ENCODE assay signal across 23 cellular contexts in the genomic region with DNA sequence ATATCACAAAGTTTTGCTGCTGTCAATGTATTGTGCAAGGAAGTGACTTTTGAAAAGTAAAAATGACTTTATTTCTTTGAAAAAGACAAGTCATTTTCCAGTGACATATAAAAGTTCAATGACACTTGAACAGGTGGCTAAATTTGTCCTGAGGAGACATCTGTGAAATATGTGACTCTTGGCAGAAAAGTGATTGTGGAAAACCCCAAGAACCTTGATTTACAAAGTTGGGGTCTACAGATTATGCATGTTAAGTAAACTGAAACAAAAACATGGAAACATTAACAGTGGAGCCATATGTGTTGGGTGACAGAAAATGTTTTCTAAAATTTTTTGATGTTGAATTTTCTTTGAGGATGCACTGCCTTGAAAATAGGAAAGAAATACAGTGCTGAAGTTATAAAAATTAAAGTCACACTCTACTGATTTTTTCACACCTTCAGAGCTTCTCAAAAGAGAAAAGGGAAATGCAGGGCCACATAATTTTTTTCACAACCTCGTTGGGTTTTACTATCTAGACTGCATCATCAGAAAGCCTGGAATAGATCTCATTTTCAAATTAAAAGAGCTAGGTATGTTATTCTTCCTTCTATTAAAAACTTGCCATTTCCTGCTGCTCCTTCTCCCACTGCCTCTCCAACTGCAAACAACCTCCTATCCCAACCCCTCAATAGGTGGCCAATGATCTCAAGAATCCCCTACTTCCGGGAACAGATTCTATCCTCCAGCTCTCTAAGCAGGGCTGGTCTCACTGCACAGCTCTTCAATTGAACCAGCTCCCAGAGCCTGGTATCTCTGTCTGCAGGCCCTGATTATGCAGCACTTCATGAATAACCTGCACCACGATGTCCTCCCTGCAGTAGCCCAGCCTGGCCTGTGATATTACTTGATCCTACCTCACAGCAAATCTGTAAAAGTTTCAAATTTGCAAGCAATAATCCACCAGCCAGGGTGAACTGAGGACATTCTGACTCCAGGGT.
DNase-seq lines count a peak whose midpoint lies in the region; ATAC-seq and TF ChIP-seq lines count a peak whose summit lies in the region.
"Had no signal": no experiment of that assay in that cellular context is flagged by ENCODE, and none has a peak within 500 bp of the region (broad histone marks: within the 10 kb centered on the region; RNA-seq: fewer than 3 reads in every experiment).

No MANE protein-coding gene starts in this region.

- peaks cover 0 to 13% (median 0%) of the 10 kb centered on the region in 9 donors for H3K4me1 ChIP-seq in heart right ventricle
- no peaks in the 10 kb centered on the region for H3K4me1 ChIP-seq in right atrium auricular region
- H3K4me1 ChIP-seq: A549 had no signal

- no peak for TF ChIP-seq CTCF in heart right ventricle (IDR thresholded peaks at IDR 0.05)
- no peak for TF ChIP-seq CTCF in right atrium auricular region (IDR thresholded peaks at IDR 0.05)
- TF ChIP-seq CTCF in activated B cell treated with CpG ODN at 0.5 μM for 24 hours (IDR thresholded peaks at IDR 0.05), result no peak

- CTCF ChIA-PET in activated B cell treated with CpG ODN at 0.5 μM for 24 hours (lab: Charles Lee), result no interaction called here

- H3K9me3 Mint-ChIP-seq in activated B cell treated with CpG ODN at 0.5 μM for 24 hours, result no peaks in the 10 kb centered on the region

- no peaks in the 10 kb centered on the region for H3K36me3 Mint-ChIP-seq in activated B cell treated with CpG ODN at 0.5 μM for 24 hours (ENCODE audit: low read depth)
- H3K36me3 Mint-ChIP-seq: CD14-positive monocyte had no signal

- no peak overlapping the region for H3K4me3 ChIP-seq in heart right ventricle
- H3K4me3 ChIP-seq in right atrium auricular region, result no peak overlapping the region
- H3K4me3 ChIP-seq: A549 had no signal

- H3K27me3 ChIP-seq in heart right ventricle (no peaks in the 10 kb centered on the region), right atrium auricular region (no peaks in the 10 kb centered on the region)

- ATAC-seq in heart right ventricle, result peak in 5 of 8 donors; percentile 17 to 75 (median 47)
- ATAC-seq in GM21786 (IDR thresholded peaks at IDR 0.05; ENCODE audit: unreplicated experiment), result peak; percentile 69
- peak; percentile 21 for ATAC-seq in activated B cell treated with CpG ODN at 0.5 μM for 24 hours (ENCODE audit: low read depth)
- no peak for ATAC-seq in GM18858 (IDR thresholded peaks at IDR 0.05; ENCODE audit: unreplicated experiment)
- ATAC-seq: A549, HepG2, Panc1, SK-N-SH treated with all-trans-retinoic acid at 6 μM for 48 hours had no signal

- H3K27ac Mint-ChIP-seq in activated B cell treated with CpG ODN at 0.5 μM for 24 hours, result no peak overlapping the region
- H3K27ac Mint-ChIP-seq: CD14-positive monocyte, HFFc6 had no signal

- intact Hi-C loops in heart right ventricle (cut with DNase I) (no loop called here), activated B cell treated with CpG ODN at 0.5 μM for 24 hours (cut with micrococcal nuclease) (loop anchor here (5.0 kb wide), 1 partner anchor 289 kb away; no protein-coding TSS in a partner anchor)

- POLR2A ChIA-PET in activated B cell treated with CpG ODN at 0.5 μM for 24 hours (lab: Charles Lee), result interaction anchor here (0.6 kb wide), 1 partner anchor 120 kb away, joined by 3 read pairs; no protein-coding TSS in a partner anchor

- H3K36me3 ChIP-seq in heart right ventricle, result no peaks in the 10 kb centered on the region
- no peaks in the 10 kb centered on the region for H3K36me3 ChIP-seq in right atrium auricular region

- H3K4me1 Mint-ChIP-seq in activated B cell treated with CpG ODN at 0.5 μM for 24 hours, result peaks cover 23% of the 10 kb centered on the region
- H3K4me1 Mint-ChIP-seq: CD14-positive monocyte had no signal

- H3K27ac ChIP-seq in heart right ventricle (no peak overlapping the region), right atrium auricular region (no peak overlapping the region)
- H3K27ac ChIP-seq: A549, KMS-11 had no signal

- peaks cover 2% of the 10 kb centered on the region for H3K27me3 Mint-ChIP-seq in activated B cell treated with CpG ODN at 0.5 μM for 24 hours

- DNase-seq in heart right ventricle, result no peak
- no peak for DNase-seq in right atrium auricular region (ENCODE audit: low spot score)
- DNase-seq in activated B cell treated with CpG ODN at 0.5 μM for 24 hours, result no peak
- no peak for DNase-seq in NCI-H1436 treated with DMSO at 0.1 percent for 48 hours (lab: John Stamatoyannopoulos, UW)
- no peak for DNase-seq in globus pallidus (ENCODE audit: low spot score)
- DNase-seq: COR-L47, DMS153, EL, HFFc6, MM.1S, NCI-H1105 treated with DMSO at 0.1 percent for 48 hours, NCI-H1930, NCI-H2171 treated with DMSO at 0.1 percent for 48 hours, NCI-H774, SHP77 had no signal

- WGBS in heart right ventricle, 2 donors, result 23 to 24% methylated on average over 3 of the region's 3 CpGs

- H3K4me3 Mint-ChIP-seq in activated B cell treated with CpG ODN at 0.5 μM for 24 hours, result no peak overlapping the region
- H3K4me3 Mint-ChIP-seq: CD14-positive monocyte, HFFc6 had no signal

- peaks cover 0 to 6% (median 0%) of the 10 kb centered on the region in 11 donors for H3K9me3 ChIP-seq in heart right ventricle
- H3K9me3 ChIP-seq in right atrium auricular region, result no peaks in the 10 kb centered on the region
- H3K9me3 ChIP-seq: A549 had no signal
